8 cellular contexts compared by ENCODE assay signal in the genomic region with DNA sequence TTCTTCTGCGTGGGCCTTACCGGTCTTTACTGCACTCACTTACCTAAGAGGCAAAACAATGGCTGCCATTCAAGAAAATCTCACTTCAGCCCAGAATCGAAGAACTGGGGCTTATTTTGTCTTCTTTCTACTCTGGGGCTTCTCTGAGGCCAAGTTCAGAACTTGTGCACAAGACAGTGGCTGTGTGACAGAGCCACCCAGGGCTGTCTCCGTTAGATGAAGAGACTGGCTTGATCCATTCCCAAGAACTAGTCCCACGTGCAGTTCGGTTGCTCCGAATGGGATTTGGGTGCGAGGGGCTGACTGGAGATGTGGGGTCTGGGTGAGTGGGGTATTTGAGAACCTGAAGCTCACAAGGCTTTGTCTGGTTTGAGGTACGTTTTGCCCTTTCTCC. TPM values are rescaled to one million over a fixed set of nuclear protein-coding genes. Genes with fewer than 3 reads are reported as not detected.
DNase-seq lines count a peak whose midpoint lies in the region; ATAC-seq and TF ChIP-seq lines count a peak whose summit lies in the region.

No MANE protein-coding gene starts in this region.

- H3K36me3 ChIP-seq in ACC112 (ENCODE audit: insufficient read depth, low read length) (peaks cover 14% of the 10 kb centered on the region), GM23338 (ENCODE audit: insufficient read depth) (peaks cover 14% of the 10 kb centered on the region; the same call in 1 of the 2 replicates), left ventricle myocardium inferior (peaks cover 7% of the 10 kb centered on the region)

- no peaks in the 10 kb centered on the region for H3K27me3 ChIP-seq in ACC112 (ENCODE audit: insufficient read depth, low read length)
- H3K27me3 ChIP-seq in GM23338 (ENCODE audit: insufficient read depth) = no peaks in the 10 kb centered on the region; the same call in 1 of the 2 replicates
- no peaks in the 10 kb centered on the region for H3K27me3 ChIP-seq in left ventricle myocardium inferior (ENCODE audit: low read depth)

- DNase-seq in GM23338 (ENCODE audit: low spot score) = no peak
- DNase-seq in activated T-helper 2 cell treated with anti-CD3 and anti-CD28 coated beads, Interferon-gamma antibody, Interleukin-2, Interleukin-4, amounts not matched to agents 10 μg/mL and 5 μg/mL and 100 μg/mL, durations not matched to agents 14 hours and 24 hours and 36 hours (ENCODE audit: low spot score) = no peak
- no peak for DNase-seq in left ventricle myocardium inferior
- no peak for DNase-seq in sciatic nerve (ENCODE audit: low spot score)
- DNase-seq in HEK293T (ENCODE audit: extremely low spot score) = no peak
- DNase-seq in DMS153 (lab: John Stamatoyannopoulos, UW) = no peak

- peak overlapping the region; percentile 75 for H3K27ac ChIP-seq in ACC112 (ENCODE audit: low read depth, low read length)
- H3K27ac ChIP-seq in GM23338 (ENCODE audit: low read depth) = peak overlapping the region; percentile 67
- H3K27ac ChIP-seq in left ventricle myocardium inferior (replicated peaks) = peak overlapping the region; percentile 97

- H3F3A ChIP-seq in GM23338 (replicated peaks; ENCODE audit: low read depth) = no peaks in the 10 kb centered on the region

- H3K4me3 ChIP-seq in ACC112 (ENCODE audit: low read depth, low read length) = peak overlapping the region; percentile 85
- peak overlapping the region; percentile 89 for H3K4me3 ChIP-seq in GM23338
- peak overlapping the region; percentile 91 for H3K4me3 ChIP-seq in left ventricle myocardium inferior

- intact Hi-C loops in activated T-helper 2 cell treated with anti-CD3 and anti-CD28 coated beads, Interferon-gamma antibody, Interleukin-2, Interleukin-4, amounts not matched to agents 10 μg/mL and 5 μg/mL and 100 μg/mL, durations not matched to agents 14 hours and 24 hours and 36 hours (cut with micrococcal nuclease) = loop anchor here (1.0 to 10.0 kb wide), 5 partner anchors 30 to 923 kb away; a partner anchor contains a TSS
- intact Hi-C loops in left ventricle myocardium inferior (cut with micrococcal nuclease) = no loop called here
- intact Hi-C loops in sciatic nerve (cut with DNase I) = loop anchor here (2.0 kb wide), 1 partner anchor 31 kb away; no protein-coding TSS in a partner anchor

- CTCF ChIA-PET in HEK293T (lab: Yijun Ruan, JAX) = interaction anchor here (0.6 to 1.2 kb wide), 3 partner anchors 30 to 355 kb away, joined by 3 to 4 read pairs (median 3); no protein-coding TSS in a partner anchor

- H3K79me2 ChIP-seq in ACC112 (ENCODE audit: control insufficient read depth, insufficient read depth, low read length, unreplicated experiment) (peaks cover 46% of the 10 kb centered on the region), GM23338 (replicated peaks; ENCODE audit: insufficient read depth) (peaks cover 37% of the 10 kb centered on the region)

- H3K4me1 Mint-ChIP-seq in GM23338 = peaks cover 24% of the 10 kb centered on the region
- peaks cover 21% of the 10 kb centered on the region for H3K4me1 Mint-ChIP-seq in activated T-helper 2 cell treated with anti-CD3 and anti-CD28 coated beads, Interferon-gamma antibody, Interleukin-2, Interleukin-4, amounts not matched to agents 10 μg/mL and 5 μg/mL and 100 μg/mL, durations not matched to agents 14 hours and 24 hours and 36 hours (ENCODE audit: low read depth)

- ATAC-seq in GM23338 (peak; percentile 2), sciatic nerve (peak; percentile 36), HG03354 (IDR thresholded peaks at IDR 0.05; ENCODE audit: poor library complexity, severe bottlenecking, unreplicated experiment) (no peak)

- H3K9me3 Mint-ChIP-seq in GM23338 = peaks cover 11% of the 10 kb centered on the region; the same call in 1 of the 3 replicates
- peaks cover 4% of the 10 kb centered on the region for H3K9me3 Mint-ChIP-seq in activated T-helper 2 cell treated with anti-CD3 and anti-CD28 coated beads, Interferon-gamma antibody, Interleukin-2, Interleukin-4, amounts not matched to agents 10 μg/mL and 5 μg/mL and 100 μg/mL, durations not matched to agents 14 hours and 24 hours and 36 hours

- H4K20me1 ChIP-seq in GM23338 (replicated peaks; ENCODE audit: insufficient read depth) = no peaks in the 10 kb centered on the region

- no peak for TF ChIP-seq CTCF in GM23338 (conservative IDR thresholded peaks at IDR 0.05; ENCODE audit: low read depth in 2 of 2)
- TF ChIP-seq CTCF in left ventricle myocardium inferior (IDR thresholded peaks at IDR 0.05; ENCODE audit: borderline replicate concordance) = no peak

- POLR2A ChIA-PET in HEK293T (lab: Yijun Ruan, JAX) = interaction anchor here (1.3 to 1.4 kb wide), 2 partner anchors 17 to 31 kb away, joined by 3 to 24 read pairs; no protein-coding TSS in a partner anchor

- H3K4me2 ChIP-seq in GM23338 = peak overlapping the region; percentile 87

- peaks cover 22% of the 10 kb centered on the region for H3K4me1 ChIP-seq in ACC112 (ENCODE audit: control insufficient read depth, insufficient read depth, low read length, unreplicated experiment)
- peaks cover 27% of the 10 kb centered on the region for H3K4me1 ChIP-seq in GM23338 (ENCODE audit: insufficient read depth)
- peaks cover 75% of the 10 kb centered on the region for H3K4me1 ChIP-seq in left ventricle myocardium inferior

- peak overlapping the region; percentile 79 for H3K4me3 Mint-ChIP-seq in GM23338
- peak overlapping the region; percentile 78 for H3K4me3 Mint-ChIP-seq in activated T-helper 2 cell treated with anti-CD3 and anti-CD28 coated beads, Interferon-gamma antibody, Interleukin-2, Interleukin-4, amounts not matched to agents 10 μg/mL and 5 μg/mL and 100 μg/mL, durations not matched to agents 14 hours and 24 hours and 36 hours (ENCODE audit: low read depth)

- peak overlapping the region; percentile 93 for H2AFZ ChIP-seq in ACC112 (ENCODE audit: low read length, unreplicated experiment)
- peak overlapping the region; percentile 87 for H2AFZ ChIP-seq in GM23338

- no peaks in the 10 kb centered on the region for H3K9me3 ChIP-seq in left ventricle myocardium inferior (replicated peaks)

- no peaks in the 10 kb centered on the region for H3K9me2 ChIP-seq in GM23338 (ENCODE audit: insufficient read depth)

- H3K27me3 Mint-ChIP-seq in GM23338 (ENCODE audit: insufficient read depth, low read depth, poor library complexity) = peaks cover 14% of the 10 kb centered on the region
- H3K27me3 Mint-ChIP-seq in activated T-helper 2 cell treated with anti-CD3 and anti-CD28 coated beads, Interferon-gamma antibody, Interleukin-2, Interleukin-4, amounts not matched to agents 10 μg/mL and 5 μg/mL and 100 μg/mL, durations not matched to agents 14 hours and 24 hours and 36 hours (ENCODE audit: low read depth) = no peaks in the 10 kb centered on the region

- 0 out of 2 replicates have a peak overlapping the region, but pooled peaks have one; percentile 62 for H3K27ac Mint-ChIP-seq in GM23338
- peak overlapping the region; percentile 76 for H3K27ac Mint-ChIP-seq in activated T-helper 2 cell treated with anti-CD3 and anti-CD28 coated beads, Interferon-gamma antibody, Interleukin-2, Interleukin-4, amounts not matched to agents 10 μg/mL and 5 μg/mL and 100 μg/mL, durations not matched to agents 14 hours and 24 hours and 36 hours

- peaks cover 35% of the 10 kb centered on the region for H3K36me3 Mint-ChIP-seq in GM23338 (ENCODE audit: low read depth)
- H3K36me3 Mint-ChIP-seq in activated T-helper 2 cell treated with anti-CD3 and anti-CD28 coated beads, Interferon-gamma antibody, Interleukin-2, Interleukin-4, amounts not matched to agents 10 μg/mL and 5 μg/mL and 100 μg/mL, durations not matched to agents 14 hours and 24 hours and 36 hours (ENCODE audit: low read depth) = peaks cover 17% of the 10 kb centered on the region

TF ChIP-seq in GM23338, 12 proteins besides CTCF, POLR2A, EP300 and RAD21 (continues in another document):
- TF ChIP-seq NANOG (IDR thresholded peaks at IDR 0.05; ENCODE audit: borderline replicate concordance) = no peak
- TF ChIP-seq JUNB (IDR thresholded peaks at IDR 0.05; ENCODE audit: unreplicated experiment) = no peak
- no peak for TF ChIP-seq ZNF331 (CRISPR knock-in tag; IDR thresholded peaks at IDR 0.05; ENCODE audit: low read depth)

TF ChIP-seq in HEK293T, 16 proteins besides CTCF, POLR2A, EP300 and RAD21:
- TF ChIP-seq SP1 (IDR thresholded peaks at IDR 0.05) = no peak
- no peak for TF ChIP-seq L3MBTL2 (conservative IDR thresholded peaks at IDR 0.05)
- TF ChIP-seq FOXK2 (IDR thresholded peaks at IDR 0.05) = no peak
- no peak for TF ChIP-seq ELF4 (IDR thresholded peaks at IDR 0.05)
- no peak for TF ChIP-seq SUZ12 (IDR thresholded peaks at IDR 0.05)
- TF ChIP-seq LEF1 (IDR thresholded peaks at IDR 0.05; ENCODE audit: borderline replicate concordance) = no peak
- TF ChIP-seq, protein P1, sequence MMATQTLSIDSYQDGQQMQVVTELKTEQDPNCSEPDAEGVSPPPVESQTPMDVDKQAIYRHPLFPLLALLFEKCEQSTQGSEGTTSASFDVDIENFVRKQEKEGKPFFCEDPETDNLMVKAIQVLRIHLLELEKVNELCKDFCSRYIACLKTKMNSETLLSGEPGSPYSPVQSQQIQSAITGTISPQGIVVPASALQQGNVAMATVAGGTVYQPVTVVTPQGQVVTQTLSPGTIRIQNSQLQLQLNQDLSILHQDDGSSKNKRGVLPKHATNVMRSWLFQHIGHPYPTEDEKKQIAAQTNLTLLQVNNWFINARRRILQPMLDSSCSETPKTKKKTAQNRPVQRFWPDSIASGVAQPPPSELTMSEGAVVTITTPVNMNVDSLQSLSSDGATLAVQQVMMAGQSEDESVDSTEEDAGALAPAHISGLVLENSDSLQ (IDR thresholded peaks at IDR 0.05) = no peak
- TF ChIP-seq HDGF (IDR thresholded peaks at IDR 0.05; ENCODE audit: borderline replicate concordance) = no peak
- TF ChIP-seq ZNF384 (IDR thresholded peaks at IDR 0.05) = no peak
- no peak for TF ChIP-seq CTBP1 (IDR thresholded peaks at IDR 0.05; ENCODE audit: borderline replicate concordance)
- TF ChIP-seq NFRKB (IDR thresholded peaks at IDR 0.05) = no peak
- no peak for TF ChIP-seq ARNT (IDR thresholded peaks at IDR 0.05)
TF ChIP-seq in HEK293T: peak in this region for 0.

RNA-seq across cellular contexts. Expression of a gene that starts 0.8 kb away (rescaled TPM):
- total RNA-seq in GM23338 (2014; rRNA removed; shearing (Covaris generic)) = 69.2 and 104 TPM in 2 replicates
- polyA plus RNA-seq in GM23338 (2016; fragmentation: Nextera tagmentation; extraction: Ambion mirVana) = 26.9 and 27.6 TPM in 2 replicates
- total RNA-seq in activated T-helper 2 cell treated with anti-CD3 and anti-CD28 coated beads, Interferon-gamma antibody, Interleukin-2, Interleukin-4, amounts not matched to agents 10 μg/mL and 5 μg/mL and 100 μg/mL, durations not matched to agents 14 hours and 24 hours and 36 hours = 70.7 and 72.8 TPM in 2 replicates
- total RNA-seq in left ventricle myocardium inferior = 52.1 TPM
- total RNA-seq in sciatic nerve = 155 TPM
